Comparison of ENCODE assay signal across 21 cellular contexts in the genomic region with DNA sequence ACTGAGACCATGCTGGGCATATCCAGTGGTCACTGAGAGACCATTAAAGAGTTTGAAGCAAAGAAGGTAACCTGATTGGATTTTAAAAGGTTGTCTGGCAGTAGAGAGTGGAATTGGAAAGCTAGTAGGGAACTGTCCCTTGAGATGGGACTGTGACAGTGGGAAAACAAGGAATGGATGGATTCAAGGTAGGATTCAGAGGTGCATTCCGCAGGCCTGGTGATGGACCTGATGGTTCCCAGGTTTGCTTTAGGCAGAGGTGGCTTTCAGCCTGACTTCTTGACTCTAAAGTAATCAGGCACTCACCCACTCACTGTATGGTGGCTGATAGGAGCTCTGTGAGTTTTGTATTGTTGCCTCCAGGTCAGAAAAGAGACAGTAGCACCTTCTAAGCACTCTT.
DNase-seq lines count a peak whose midpoint lies in the region; ATAC-seq, FAIRE-seq and TF ChIP-seq lines count a peak whose summit lies in the region.
"Had no signal": no experiment of that assay in that cellular context is flagged by ENCODE, and none has a peak within 500 bp of the region (broad histone marks: within the 10 kb centered on the region; RNA-seq: fewer than 3 reads in every experiment).

No MANE protein-coding gene starts in this region.

- CTCF ChIA-PET in activated CD8-positive, alpha-beta T cell treated with anti-CD3 and anti-CD28 coated beads, Interleukin-2, amount 10 ng/mL, durations not matched to agents 7 days and 5 days (lab: Charles Lee), result interaction anchor here (1.4 kb wide), 1 partner anchor 10 kb away, joined by 4 read pairs; no protein-coding TSS in a partner anchor

- H3K4me1 Mint-ChIP-seq in activated CD8-positive, alpha-beta T cell treated with anti-CD3 and anti-CD28 coated beads, Interleukin-2, amount 10 ng/mL, durations not matched to agents 7 days and 5 days (ENCODE audit: low read depth), result peaks cover 4% of the 10 kb centered on the region
- H3K4me1 Mint-ChIP-seq: activated B cell treated with CpG ODN at 0.5 μM for 24 hours, mesothelial cell of epicardium had no signal

- no peak overlapping the region for H2BK5ac ChIP-seq in mesenchymal stem cell (ENCODE audit: low read depth, low read length, poor library complexity, severe bottlenecking)

- peak overlapping the region; percentile 91 to 99 for H2BK12ac ChIP-seq in mesenchymal stem cell (ENCODE audit: low read length in 2 of 2)

- no peak overlapping the region for H2AFZ ChIP-seq in mesenchymal stem cell (ENCODE audit: low read depth, low read length)

- peak overlapping the region; percentile 92 for H4K91ac ChIP-seq in mesenchymal stem cell (ENCODE audit: low read length)

- ATAC-seq in activated CD8-positive, alpha-beta T cell treated with anti-CD3 and anti-CD28 coated beads, Interleukin-2, amount 10 ng/mL, durations not matched to agents 7 days and 5 days, result no peak
- ATAC-seq in GM18505 (IDR thresholded peaks at IDR 0.05; ENCODE audit: unreplicated experiment), result no peak
- ATAC-seq in HG03135 (IDR thresholded peaks at IDR 0.05; ENCODE audit: unreplicated experiment), result no peak
- ATAC-seq in mucosa of descending colon, result no peak
- ATAC-seq: GM12878; Panc1; stimulated activated naive B cell treated with anti-CD40 and anti-IgM and Interleukin-4, amounts not matched to agents 10 μg/mL and 1 μg/mL and 100 μg/mL, for 72 hours had no signal

- H3K9ac ChIP-seq in mesenchymal stem cell (ENCODE audit: low read length), result peak overlapping the region; percentile 86
- H3K9ac ChIP-seq in stomach smooth muscle (ENCODE audit: low read length in 2 of 2), result no peak overlapping the region

- no peaks in the 10 kb centered on the region for H3K27me3 Mint-ChIP-seq in activated CD8-positive, alpha-beta T cell treated with anti-CD3 and anti-CD28 coated beads, Interleukin-2, amount 10 ng/mL, durations not matched to agents 7 days and 5 days (ENCODE audit: low read depth)
- H3K27me3 Mint-ChIP-seq: activated B cell treated with CpG ODN at 0.5 μM for 24 hours; stimulated activated naive B cell treated with anti-CD40 and anti-IgM and Interleukin-4, amounts not matched to agents 10 μg/mL and 1 μg/mL and 100 μg/mL, for 72 hours had no signal

- no peak overlapping the region for H3K23ac ChIP-seq in mesenchymal stem cell (ENCODE audit: low read length in 2 of 2)

- H3K36me3 ChIP-seq in ascending aorta, result no peaks in the 10 kb centered on the region
- H3K36me3 ChIP-seq in mesenchymal stem cell (ENCODE audit: control insufficient read depth in 1 of 2, insufficient read depth in 2 of 2, low read depth in 1 of 2, low read length in 2 of 2), result peaks cover 6 to 24% of the 10 kb centered on the region in 2 experiments
- H3K36me3 ChIP-seq in stomach smooth muscle (ENCODE audit: control insufficient read depth in 2 of 2, insufficient read depth in 2 of 2, low read length in 2 of 2), result no peaks in the 10 kb centered on the region
- H3K36me3 ChIP-seq in mucosa of descending colon (ENCODE audit: low read depth), result no peaks in the 10 kb centered on the region
- H3K36me3 ChIP-seq: colonic mucosa had no signal

- 100% methylated on average over 1 of the region's 1 CpG for WGBS in mesenchymal stem cell

- peak overlapping the region; percentile 80 for H2BK120ac ChIP-seq in mesenchymal stem cell (ENCODE audit: low read depth, low read length)

- H3K36me3 Mint-ChIP-seq in activated CD8-positive, alpha-beta T cell treated with anti-CD3 and anti-CD28 coated beads, Interleukin-2, amount 10 ng/mL, durations not matched to agents 7 days and 5 days (ENCODE audit: low read depth), result peaks cover 7% of the 10 kb centered on the region

- peak; percentile 33 for FAIRE-seq in GM12891 (lab: Jason Lieb, UNC)
- FAIRE-seq: GM12878 had no signal

- H3K4me3 ChIP-seq in ascending aorta, result no peak overlapping the region
- no peak overlapping the region for H3K4me3 ChIP-seq in mesenchymal stem cell (ENCODE audit: insufficient read depth in 1 of 2, low read depth in 1 of 2, low read length in 2 of 2)
- peak overlapping the region in 1 of 2 donors; percentile 45 for H3K4me3 ChIP-seq in stomach smooth muscle (ENCODE audit: low read length in 2 of 2)
- no peak overlapping the region for H3K4me3 ChIP-seq in mucosa of descending colon
- H3K4me3 ChIP-seq: colonic mucosa, GM12878 had no signal

- peak overlapping the region; percentile 12 for H2BK15ac ChIP-seq in mesenchymal stem cell (ENCODE audit: low read depth, poor library complexity, severe bottlenecking)

- H3K27ac ChIP-seq in ascending aorta (peak overlapping the region; percentile 84 to 93), mesenchymal stem cell (ENCODE audit: low read length, poor library complexity, severe bottlenecking) (no peak overlapping the region), stomach smooth muscle (ENCODE audit: low read length) (peak overlapping the region; percentile 85)

- no peaks in the 10 kb centered on the region for H3K27me3 ChIP-seq in ascending aorta
- H3K27me3 ChIP-seq in mesenchymal stem cell (ENCODE audit: control insufficient read depth in 1 of 2, insufficient read depth in 1 of 2, low read length in 2 of 2), result no peaks in the 10 kb centered on the region
- no peaks in the 10 kb centered on the region for H3K27me3 ChIP-seq in stomach smooth muscle (ENCODE audit: control insufficient read depth in 1 of 2, insufficient read depth in 2 of 2, low read length in 2 of 2)
- H3K27me3 ChIP-seq: colonic mucosa had no signal

- peak overlapping the region; percentile 93 for H2AK5ac ChIP-seq in mesenchymal stem cell (ENCODE audit: low read length, severe bottlenecking)

- H3K27ac Mint-ChIP-seq in activated CD8-positive, alpha-beta T cell treated with anti-CD3 and anti-CD28 coated beads, Interleukin-2, amount 10 ng/mL, durations not matched to agents 7 days and 5 days, result no peak overlapping the region
- H3K27ac Mint-ChIP-seq: activated B cell treated with CpG ODN at 0.5 μM for 24 hours; stimulated activated naive B cell treated with anti-CD40 and anti-IgM and Interleukin-4, amounts not matched to agents 10 μg/mL and 1 μg/mL and 100 μg/mL, for 72 hours had no signal

- H3K9me3 Mint-ChIP-seq in activated CD8-positive, alpha-beta T cell treated with anti-CD3 and anti-CD28 coated beads, Interleukin-2, amount 10 ng/mL, durations not matched to agents 7 days and 5 days (ENCODE audit: insufficient read depth), result no peaks in the 10 kb centered on the region
- H3K9me3 Mint-ChIP-seq: activated B cell treated with CpG ODN at 0.5 μM for 24 hours; mesothelial cell of epicardium; stimulated activated naive B cell treated with anti-CD40 and anti-IgM and Interleukin-4, amounts not matched to agents 10 μg/mL and 1 μg/mL and 100 μg/mL, for 72 hours had no signal

- POLR2A ChIA-PET in activated CD8-positive, alpha-beta T cell treated with anti-CD3 and anti-CD28 coated beads, Interleukin-2, amount 10 ng/mL, durations not matched to agents 7 days and 5 days (lab: Charles Lee), result no interaction called here

- no peak overlapping the region for H3K4me3 Mint-ChIP-seq in activated CD8-positive, alpha-beta T cell treated with anti-CD3 and anti-CD28 coated beads, Interleukin-2, amount 10 ng/mL, durations not matched to agents 7 days and 5 days
- H3K4me3 Mint-ChIP-seq: activated B cell treated with CpG ODN at 0.5 μM for 24 hours; mesothelial cell of epicardium; stimulated activated naive B cell treated with anti-CD40 and anti-IgM and Interleukin-4, amounts not matched to agents 10 μg/mL and 1 μg/mL and 100 μg/mL, for 72 hours had no signal

- H3K18ac ChIP-seq in mesenchymal stem cell (ENCODE audit: low read depth in 1 of 2, low read length in 2 of 2), result peak overlapping the region; percentile 86 to 96

- peaks cover 26% of the 10 kb centered on the region for H3K79me1 ChIP-seq in mesenchymal stem cell (replicated peaks; ENCODE audit: low read length, poor library complexity, severe bottlenecking)

- DNase-seq in GM12891 (ENCODE audit: insufficient read length, low spot score) (no peak), ascending aorta (ENCODE audit: low spot score in 2 of 2) (no peak), mesenchymal stem cell (no peak), mucosa of descending colon (no peak)
- DNase-seq in activated CD8-positive, alpha-beta T cell treated with anti-CD3 and anti-CD28 coated beads, Interleukin-2, amount 10 ng/mL, durations not matched to agents 7 days and 5 days, result no peak
- DNase-seq: activated B cell treated with CpG ODN at 0.5 μM for 24 hours; activated effector memory CD4-positive, alpha-beta T cell treated with Interleukin-2 at 50 U/mL for 16 hours; AML-193; Calu3; colonic mucosa; glutamatergic neuron; NCI-H1092; NCI-H2107; NCI-H82; stimulated activated naive B cell treated with anti-CD40 and anti-IgM and Interleukin-4, amounts not matched to agents 10 μg/mL and 1 μg/mL and 100 μg/mL, for 72 hours had no signal

- H3K4me2 ChIP-seq in mesenchymal stem cell (ENCODE audit: low read length, poor library complexity, severe bottlenecking), result no peak overlapping the region

- H4K8ac ChIP-seq in mesenchymal stem cell (ENCODE audit: low read length), result peak overlapping the region; percentile 1

- peak overlapping the region in 1 of 2 experiments; percentile 29 for H3K14ac ChIP-seq in mesenchymal stem cell (ENCODE audit: low read length in 2 of 2)

- peak overlapping the region in 1 of 2 experiments; percentile 84 for H3K4ac ChIP-seq in mesenchymal stem cell (ENCODE audit: low read depth in 1 of 2, low read length in 2 of 2)

- intact Hi-C loops in ascending aorta (cut with DNase I) (loop anchor here (1.0 to 5.0 kb wide), 5 partner anchors 72 to 509 kb away; a partner anchor contains a TSS), mucosa of descending colon (cut with DNase I, micrococcal nuclease) (no loop called here)

- no peak for TF ChIP-seq CTCF in ascending aorta (IDR thresholded peaks at IDR 0.05)
- no peak for TF ChIP-seq CTCF in mucosa of descending colon (IDR thresholded peaks at IDR 0.05)

- no peak for TF ChIP-seq POLR2A in GM12891 (IDR thresholded peaks at IDR 0.05; ENCODE audit: low read depth, low read length)
- no peak for TF ChIP-seq POLR2A in GM18505 (IDR thresholded peaks at IDR 0.05; ENCODE audit: borderline replicate concordance, extremely low read depth, insufficient read depth, insufficient read length)

- H3K4me1 ChIP-seq in ascending aorta, result peaks cover 15 to 46% of the 10 kb centered on the region in 2 donors
- peaks cover 21% of the 10 kb centered on the region for H3K4me1 ChIP-seq in mesenchymal stem cell (ENCODE audit: control insufficient read depth, insufficient read depth, low read depth, low read length)
- H3K4me1 ChIP-seq in stomach smooth muscle (ENCODE audit: control insufficient read depth, insufficient read depth, low read length), result peaks cover 19% of the 10 kb centered on the region
- H3K4me1 ChIP-seq in mucosa of descending colon (ENCODE audit: low read depth), result no peaks in the 10 kb centered on the region
- H3K4me1 ChIP-seq: colonic mucosa had no signal

- H3K9me3 ChIP-seq in ascending aorta (no peaks in the 10 kb centered on the region), mesenchymal stem cell (ENCODE audit: control insufficient read depth, low read length) (no peaks in the 10 kb centered on the region), stomach smooth muscle (ENCODE audit: control insufficient read depth in 2 of 2, low read length in 2 of 2) (no peaks in the 10 kb centered on the region), mucosa of descending colon (no peaks in the 10 kb centered on the region)
- H3K9me3 ChIP-seq: colonic mucosa had no signal

TF ChIP-seq in GM12891, 5 proteins besides CTCF, POLR2A, EP300 and RAD21 (continues in another document):
- TF ChIP-seq PAX5 (IDR thresholded peaks at IDR 0.05; ENCODE audit: insufficient read depth, low read length, severe bottlenecking), result no peak
